26 cellular contexts compared by ENCODE assay signal in the genomic region with DNA sequence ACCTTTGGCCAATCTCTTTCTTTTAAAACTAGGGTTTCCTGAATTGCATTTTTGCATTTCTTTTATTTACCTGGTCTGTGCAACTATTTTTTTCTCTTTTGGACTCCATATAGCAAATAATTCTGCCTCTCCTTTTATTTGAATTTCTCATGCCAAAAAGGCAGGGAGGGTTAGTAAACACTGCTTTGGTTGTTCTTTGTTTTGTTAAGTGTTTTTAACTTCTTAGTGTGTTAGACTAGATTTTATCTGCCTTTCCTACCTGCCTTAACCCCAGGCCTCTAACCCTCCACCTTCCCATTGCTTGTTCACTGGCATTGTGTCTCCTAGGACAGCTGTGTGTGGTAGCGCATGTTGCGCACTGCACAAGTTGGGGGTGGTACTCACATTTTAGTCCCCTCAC. TPM values are rescaled to one million over a fixed set of nuclear protein-coding genes. Genes with fewer than 3 reads are reported as not detected.
DNase-seq lines count a peak whose midpoint lies in the region; ATAC-seq and TF ChIP-seq lines count a peak whose summit lies in the region.
"Had no signal": no experiment of that assay in that cellular context is flagged by ENCODE, and none has a peak within 500 bp of the region (broad histone marks: within the 10 kb centered on the region; RNA-seq: fewer than 3 reads in every experiment).

No MANE protein-coding gene starts in this region.

- TF ChIP-seq CTCF in MCF 10A (IDR thresholded peaks at IDR 0.05; ENCODE audit: unreplicated experiment) (no peak), mammary epithelial cell (conservative IDR thresholded peaks at IDR 0.05 in 1 of 2, IDR thresholded peaks at IDR 0.05 in 1 of 2; ENCODE audit: extremely low read depth in 1 of 2, insufficient read depth in 1 of 2, low read depth in 1 of 2, low read length in 2 of 2) (no peak), body of pancreas (IDR thresholded peaks at IDR 0.05) (no peak), progenitor cell of endocrine pancreas (IDR thresholded peaks at IDR 0.05; ENCODE audit: unreplicated experiment) (no peak), uterus (IDR thresholded peaks at IDR 0.05) (no peak)

- H3K36me3 Mint-ChIP-seq in MCF 10A (ENCODE audit: insufficient read depth, unreplicated experiment) (peaks cover 12% of the 10 kb centered on the region), progenitor cell of endocrine pancreas (ENCODE audit: insufficient read depth) (no peaks in the 10 kb centered on the region)

- H3K9me3 Mint-ChIP-seq in MCF 10A (ENCODE audit: unreplicated experiment) = no peaks in the 10 kb centered on the region
- no peaks in the 10 kb centered on the region for H3K9me3 Mint-ChIP-seq in progenitor cell of endocrine pancreas (ENCODE audit: low read depth)
- H3K9me3 Mint-ChIP-seq: effector memory CD8-positive, alpha-beta T cell had no signal

- H3K27ac ChIP-seq in mammary epithelial cell (ENCODE audit: insufficient read depth, low read depth, low read length) = no peak overlapping the region
- peak overlapping the region; percentile 43 to 71 (median 59) for H3K27ac ChIP-seq in body of pancreas
- peak overlapping the region; percentile 33 to 74 for H3K27ac ChIP-seq in uterus
- H3K27ac ChIP-seq: colonic mucosa, psoas muscle, testis had no signal

- H3K27me3 ChIP-seq in mammary epithelial cell (ENCODE audit: insufficient read depth, low read length) (no peaks in the 10 kb centered on the region), body of pancreas (no peaks in the 10 kb centered on the region), uterus (no peaks in the 10 kb centered on the region)
- H3K27me3 ChIP-seq: adrenal gland, colonic mucosa, testis had no signal

- H3K27ac Mint-ChIP-seq in MCF 10A (ENCODE audit: low read depth, unreplicated experiment) = peak overlapping the region; percentile 77
- H3K27ac Mint-ChIP-seq in progenitor cell of endocrine pancreas = peak overlapping the region; percentile 81

- no peak overlapping the region for H2AFZ ChIP-seq in mammary epithelial cell (ENCODE audit: low read depth, low read length)

- peaks cover 62% of the 10 kb centered on the region for H3K4me1 ChIP-seq in mammary epithelial cell (ENCODE audit: insufficient read depth, low read length)
- peaks cover 84% of the 10 kb centered on the region for H3K4me1 ChIP-seq in body of pancreas
- H3K4me1 ChIP-seq in uterus = peaks cover 25 to 38% of the 10 kb centered on the region in 2 donors

- in situ Hi-C loops in mammary epithelial cell (cut with MboI; ENCODE audit: low sequenced_read_pairs in 2 of 2) = no loop called here

- CTCF ChIA-PET in MCF 10A (lab: Yijun Ruan, JAX) (interaction anchor here (0.9 to 2.0 kb wide), 4 partner anchors 9 to 109 kb away, joined by 3 to 18 read pairs (median 6); no protein-coding TSS in a partner anchor), mammary epithelial cell (lab: Charles Lee; ENCODE audit: low non-redundant PET) (no interaction called here)

- H3K4me1 Mint-ChIP-seq in MCF 10A (ENCODE audit: insufficient read depth, unreplicated experiment) (peaks cover 40% of the 10 kb centered on the region), progenitor cell of endocrine pancreas (ENCODE audit: low read depth) (peaks cover 46% of the 10 kb centered on the region)

- no peak overlapping the region for H3K9ac ChIP-seq in mammary epithelial cell (ENCODE audit: insufficient read depth, low read length)

- no peak overlapping the region for H3K4me3 Mint-ChIP-seq in MCF 10A (ENCODE audit: unreplicated experiment)
- H3K4me3 Mint-ChIP-seq in progenitor cell of endocrine pancreas (ENCODE audit: low read depth) = no peak overlapping the region
- H3K4me3 Mint-ChIP-seq: effector memory CD8-positive, alpha-beta T cell had no signal

- no peak for ATAC-seq in body of pancreas
- ATAC-seq: effector memory CD8-positive, alpha-beta T cell; psoas muscle had no signal

- no peak overlapping the region for H3K4me2 ChIP-seq in mammary epithelial cell (ENCODE audit: insufficient read depth, low read depth, low read length)

- POLR2A ChIA-PET in MCF 10A (lab: Yijun Ruan, JAX) = interaction anchor here (0.7 to 8.5 kb wide), 5 partner anchors 14 to 133 kb away, joined by 3 to 122 read pairs (median 3); partner anchors contain the start of gene ZMIZ1

- WGBS in mammary epithelial cell (ENCODE audit: low coverage, missing lambda C conversion rate) = 100% methylated on average over 2 of the region's 2 CpGs
- WGBS in body of pancreas, 2 donors = 90 to 100% methylated on average over 2 of the region's 2 CpGs

- H3K27me3 Mint-ChIP-seq in MCF 10A (ENCODE audit: insufficient read depth, unreplicated experiment) (no peaks in the 10 kb centered on the region), progenitor cell of endocrine pancreas (no peaks in the 10 kb centered on the region)
- H3K27me3 Mint-ChIP-seq: effector memory CD8-positive, alpha-beta T cell had no signal

- H3K79me2 ChIP-seq in mammary epithelial cell (ENCODE audit: insufficient read depth, low read length) = peaks cover 96% of the 10 kb centered on the region

- no peaks in the 10 kb centered on the region for H3K9me3 ChIP-seq in mammary epithelial cell (replicated peaks; ENCODE audit: insufficient read depth, low read length)
- H3K9me3 ChIP-seq in body of pancreas = no peaks in the 10 kb centered on the region
- no peaks in the 10 kb centered on the region for H3K9me3 ChIP-seq in uterus
- H3K9me3 ChIP-seq: adrenal gland, colonic mucosa, psoas muscle, testis had no signal

- TF ChIP-seq POLR2A in body of pancreas (IDR thresholded peaks at IDR 0.05) = no peak
- no peak for TF ChIP-seq POLR2A in uterus (IDR thresholded peaks at IDR 0.05)

- no peak overlapping the region for H3K4me3 ChIP-seq in mammary epithelial cell (replicated peaks in 1 of 3; ENCODE audit: insufficient read depth in 1 of 3, low read depth in 2 of 3, low read length in 3 of 3)
- H3K4me3 ChIP-seq in body of pancreas = no peak overlapping the region
- no peak overlapping the region for H3K4me3 ChIP-seq in uterus
- H3K4me3 ChIP-seq: adrenal gland, colonic mucosa, psoas muscle, skin epidermis, testis had no signal

- H4K20me1 ChIP-seq in mammary epithelial cell (ENCODE audit: insufficient read depth, low read length) = no peaks in the 10 kb centered on the region

- intact Hi-C loops in MCF 10A (cut with micrococcal nuclease) (no loop called here), mammary epithelial cell (cut with micrococcal nuclease) (no loop called here), body of pancreas (cut with DNase I) (no loop called here), uterus (cut with DNase I; ENCODE audit: low total_unique reads) (no loop called here)

- BruUV-seq in MCF 10A (replicated peaks; lab: Mats Ljungman, UMichigan) (no TSS peak), mammary epithelial cell (replicated peaks; lab: Mats Ljungman, UMichigan) (no TSS peak)

- DNase-seq in MCF 10A (ENCODE audit: unreplicated experiment) (no peak), mammary epithelial cell (no peak), body of pancreas (no peak), progenitor cell of endocrine pancreas (ENCODE audit: low spot score, unreplicated experiment) (no peak), uterus (no peak), NCI-H526 treated with DMSO at 0.1 percent for 48 hours (lab: John Stamatoyannopoulos, UW) (no peak), NCI-H524 treated with DMSO at 0.1 percent for 48 hours (lab: John Stamatoyannopoulos, UW) (no peak), LoVo (ENCODE audit: low spot score) (no peak)
- DNase-seq: 8988T; activated CD4-positive, alpha-beta T cell treated with anti-CD3 and anti-CD28 coated beads for 1 hour; activated CD8-positive, alpha-beta memory T cell treated with anti-CD3 and anti-CD28 coated beads for 24 hours; activated gamma-delta T cell treated with Interleukin-2 at 50 U/mL for 16 hours; activated T-cell treated with anti-CD3 and anti-CD28 coated beads, Interleukin-2, amount 50 U/mL, for 1 hour; adrenal gland; colonic mucosa; DMS53; effector memory CD8-positive, alpha-beta T cell; KBM-7; kidney; NCI-H1694; NCI-H526; psoas muscle; stimulated activated CD4-positive, alpha-beta T cell treated with anti-CD3 and anti-CD28 coated beads, Interleukin-2, amount 100 ng/mL, for 24 hours; T-helper 1 cell; testis had no signal

- dilution Hi-C loops in mammary epithelial cell (cut with HindIII; ENCODE audit: low sequenced_read_pairs) = no loop called here

- H3K36me3 ChIP-seq in mammary epithelial cell (ENCODE audit: insufficient read depth, low read length) (no peaks in the 10 kb centered on the region), body of pancreas (replicated peaks in 1 of 2; ENCODE audit: insufficient read depth in 1 of 2, low read depth in 2 of 2) (no peaks in the 10 kb centered on the region), uterus (no peaks in the 10 kb centered on the region)
- H3K36me3 ChIP-seq: adrenal gland, colonic mucosa had no signal

RNA-seq across cellular contexts. Expression of gene ZMIZ1, which starts 18.1 kb away (rescaled TPM):
- total RNA-seq in MCF 10A (2022) = 15.5 and 20.3 TPM in 2 replicates
- total RNA-seq in mammary epithelial cell = 10 to 100 TPM; 22.3 to 25.0 TPM
- polyA plus RNA-seq in mammary epithelial cell = 5.9 TPM
- 16.3 TPM for polyA minus RNA-seq in mammary epithelial cell
- 10 to 100 TPM; 27.2 to 42.2 TPM for total RNA-seq in body of pancreas
- 81.6 and 85.2 TPM in 2 replicates for total RNA-seq in progenitor cell of endocrine pancreas
- total RNA-seq in uterus = 100 to 1,000 TPM in 1 of 4 donors, 10 to 100 TPM in 3; 18.7 to 188 (median 36.7) TPM
